Comparison of ENCODE assay signal across 28 cellular contexts in the genomic region with DNA sequence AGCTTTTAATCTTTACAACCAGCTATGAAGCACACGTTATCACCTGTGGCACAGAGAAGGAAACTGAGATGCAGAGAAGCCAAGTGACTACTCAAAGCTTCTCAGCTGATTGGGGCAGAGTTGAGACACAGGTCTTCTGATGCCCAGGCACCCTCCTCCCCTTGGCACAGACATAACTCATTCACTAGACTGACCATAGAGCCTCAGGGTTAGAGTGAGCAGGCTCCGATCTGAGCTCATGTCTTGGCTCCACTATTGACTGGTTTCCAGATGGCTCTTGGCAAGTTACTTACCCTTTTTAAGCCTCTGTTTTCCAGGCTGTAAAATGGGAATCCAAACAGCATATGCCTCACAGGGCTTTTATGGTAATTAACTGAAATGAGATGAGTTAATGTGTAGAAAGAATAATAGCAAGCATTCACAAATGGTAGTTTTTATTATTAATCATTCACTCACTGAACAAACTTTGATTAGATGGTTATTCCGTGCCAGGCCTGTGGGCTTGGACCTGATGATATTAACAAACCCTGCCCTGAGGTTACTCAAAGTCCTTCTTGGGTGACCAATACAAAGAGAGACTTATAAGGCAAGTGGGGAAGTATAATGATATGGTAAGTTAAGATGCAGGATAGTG.
"Had no signal": no experiment of that assay in that cellular context is flagged by ENCODE, and none has a peak within 500 bp of the region (broad histone marks: within the 10 kb centered on the region; RNA-seq: fewer than 3 reads in every experiment).

No MANE protein-coding gene starts in this region.

- H3K4me1 ChIP-seq: ascending aorta, breast epithelium, colonic mucosa had no signal

- H3K27ac ChIP-seq: ascending aorta, breast epithelium, cardiac muscle cell, colonic mucosa, epithelial cell of prostate, esophagus squamous epithelium, WERI-Rb-1 had no signal

- H3K36me3 ChIP-seq: ascending aorta, breast epithelium, cardiac muscle cell, colonic mucosa, esophagus squamous epithelium, WERI-Rb-1 had no signal

- H3K27ac Mint-ChIP-seq: activated B cell treated with CpG ODN at 0.5 μM for 24 hours; activated CD4-positive, alpha-beta memory T cell treated with anti-CD3 and anti-CD28 coated beads for 36 hours; activated CD4-positive, alpha-beta T cell treated with anti-CD3 and anti-CD28 coated beads, Interleukin-2, amount 10 ng/mL, durations not matched to agents 24 days and 14 days; activated CD8-positive, alpha-beta memory T cell treated with anti-CD3 and anti-CD28 coated beads, Interleukin-2, amount 10 ng/mL, durations not matched to agents 7 days and 5 days; activated CD8-positive, alpha-beta T cell treated with anti-CD3 and anti-CD28 coated beads, Interleukin-2, amount 10 ng/mL, durations not matched to agents 7 days and 5 days; activated naive CD4-positive, alpha-beta T cell treated with anti-CD3 and anti-CD28 coated beads, Interleukin-2, amount 10 ng/mL, durations not matched to agents 7 days and 5 days; activated naive CD4-positive, alpha-beta T cell treated with anti-CD3 and anti-CD28 coated beads, Interleukin-2, amount 50 U/mL, for 72 hours; activated naive CD8-positive, alpha-beta T cell treated with anti-CD3 and anti-CD28 coated beads, Interleukin-2, amount 10 ng/mL, durations not matched to agents 7 days and 5 days; brain; T-helper 1 cell treated with Interleukin-12 subunit alpha and Interleukin-12 subunit beta and Interleukin-4 antibody, amounts not matched to agents 30 μg/mL and 1 μg/mL, for 36 hours had no signal

- ATAC-seq: activated CD4-positive, CD25-positive, alpha-beta regulatory T cell treated with anti-CD3 and anti-CD28 coated beads, Interleukin-2, amount 50 U/mL, for 24 hours; activated CD8-positive, alpha-beta memory T cell treated with anti-CD3 and anti-CD28 coated beads, Interleukin-2, amount 10 ng/mL, durations not matched to agents 7 days and 5 days; activated CD8-positive, alpha-beta T cell treated with anti-CD3 and anti-CD28 coated beads, Interleukin-2, amount 10 ng/mL, durations not matched to agents 7 days and 5 days; activated naive CD4-positive, alpha-beta T cell treated with anti-CD3 and anti-CD28 coated beads, Interleukin-2, amount 50 U/mL, for 72 hours had no signal

- H3K4me1 Mint-ChIP-seq: activated B cell treated with CpG ODN at 0.5 μM for 24 hours; activated CD4-positive, alpha-beta T cell treated with anti-CD3 and anti-CD28 coated beads, Interleukin-2, amount 10 ng/mL, durations not matched to agents 24 days and 14 days; activated CD8-positive, alpha-beta memory T cell treated with anti-CD3 and anti-CD28 coated beads, Interleukin-2, amount 10 ng/mL, durations not matched to agents 7 days and 5 days; activated naive CD4-positive, alpha-beta T cell treated with anti-CD3 and anti-CD28 coated beads, Interleukin-2, amount 10 ng/mL, durations not matched to agents 7 days and 5 days; activated naive CD8-positive, alpha-beta T cell treated with anti-CD3 and anti-CD28 coated beads, Interleukin-2, amount 10 ng/mL, durations not matched to agents 7 days and 5 days had no signal

- DNase-seq: activated B cell treated with CpG ODN at 0.5 μM for 24 hours; activated CD4-positive, alpha-beta memory T cell treated with anti-CD3 and anti-CD28 coated beads for 36 hours; activated CD4-positive, alpha-beta T cell treated with anti-CD3 and anti-CD28 coated beads, Interleukin-2, amount 10 ng/mL, durations not matched to agents 24 days and 14 days; activated CD8-positive, alpha-beta memory T cell treated with anti-CD3 and anti-CD28 coated beads, Interleukin-2, amount 10 ng/mL, durations not matched to agents 7 days and 5 days; activated CD8-positive, alpha-beta memory T cell treated with anti-CD3 and anti-CD28 coated beads, Interleukin-2, amount 50 U/mL, for 4 hours; activated CD8-positive, alpha-beta T cell treated with anti-CD3 and anti-CD28 coated beads, Interleukin-2, amount 10 ng/mL, durations not matched to agents 7 days and 5 days; activated gamma-delta T cell; activated naive CD4-positive, alpha-beta T cell; activated naive CD4-positive, alpha-beta T cell treated with anti-CD3 and anti-CD28 coated beads, Interleukin-2, amount 10 ng/mL, durations not matched to agents 7 days and 5 days; activated naive CD8-positive, alpha-beta T cell treated with anti-CD3 and anti-CD28 coated beads, Interleukin-2, amount 10 ng/mL, durations not matched to agents 7 days and 5 days; activated T-cell treated with anti-CD3 and anti-CD28 coated beads, Interleukin-2, amount 50 U/mL, for 1 hour; activated T-cell treated with anti-CD3 and anti-CD28 coated beads, Interleukin-2, amount 50 U/mL, for 48 hours; central memory CD4-positive, alpha-beta T cell; cerebellar nuclear complex; colonic mucosa; effector CD8-positive, alpha-beta T cell; esophagus squamous epithelium; head of caudate nucleus; T-helper 9 cell; WERI-Rb-1 had no signal

- H3K9me3 ChIP-seq: ascending aorta, breast epithelium, colonic mucosa, esophagus squamous epithelium had no signal

- H3K9me3 Mint-ChIP-seq: activated B cell treated with CpG ODN at 0.5 μM for 24 hours; activated CD4-positive, alpha-beta memory T cell treated with anti-CD3 and anti-CD28 coated beads for 36 hours; activated CD4-positive, alpha-beta T cell treated with anti-CD3 and anti-CD28 coated beads, Interleukin-2, amount 10 ng/mL, durations not matched to agents 24 days and 14 days; activated naive CD4-positive, alpha-beta T cell treated with anti-CD3 and anti-CD28 coated beads, Interleukin-2, amount 10 ng/mL, durations not matched to agents 7 days and 5 days; activated naive CD4-positive, alpha-beta T cell treated with anti-CD3 and anti-CD28 coated beads, Interleukin-2, amount 50 U/mL, for 72 hours; activated naive CD8-positive, alpha-beta T cell treated with anti-CD3 and anti-CD28 coated beads, Interleukin-2, amount 10 ng/mL, durations not matched to agents 7 days and 5 days; T-helper 1 cell treated with Interleukin-12 subunit alpha and Interleukin-12 subunit beta and Interleukin-4 antibody, amounts not matched to agents 30 μg/mL and 1 μg/mL, for 36 hours had no signal

- H3K36me3 Mint-ChIP-seq: activated CD4-positive, alpha-beta memory T cell treated with anti-CD3 and anti-CD28 coated beads for 36 hours; activated CD8-positive, alpha-beta memory T cell treated with anti-CD3 and anti-CD28 coated beads, Interleukin-2, amount 10 ng/mL, durations not matched to agents 7 days and 5 days; activated naive CD4-positive, alpha-beta T cell treated with anti-CD3 and anti-CD28 coated beads, Interleukin-2, amount 10 ng/mL, durations not matched to agents 7 days and 5 days; activated naive CD4-positive, alpha-beta T cell treated with anti-CD3 and anti-CD28 coated beads, Interleukin-2, amount 50 U/mL, for 72 hours; activated naive CD8-positive, alpha-beta T cell treated with anti-CD3 and anti-CD28 coated beads, Interleukin-2, amount 10 ng/mL, durations not matched to agents 7 days and 5 days; brain had no signal

- H3K4me3 ChIP-seq: ascending aorta, breast epithelium, cardiac muscle cell, colonic mucosa, esophagus squamous epithelium had no signal

- H3K4me3 Mint-ChIP-seq: activated B cell treated with CpG ODN at 0.5 μM for 24 hours; activated CD4-positive, alpha-beta memory T cell treated with anti-CD3 and anti-CD28 coated beads for 36 hours; activated CD4-positive, alpha-beta T cell treated with anti-CD3 and anti-CD28 coated beads, Interleukin-2, amount 10 ng/mL, durations not matched to agents 24 days and 14 days; activated CD8-positive, alpha-beta memory T cell treated with anti-CD3 and anti-CD28 coated beads, Interleukin-2, amount 10 ng/mL, durations not matched to agents 7 days and 5 days; activated CD8-positive, alpha-beta T cell treated with anti-CD3 and anti-CD28 coated beads, Interleukin-2, amount 10 ng/mL, durations not matched to agents 7 days and 5 days; activated naive CD4-positive, alpha-beta T cell treated with anti-CD3 and anti-CD28 coated beads, Interleukin-2, amount 10 ng/mL, durations not matched to agents 7 days and 5 days; activated naive CD8-positive, alpha-beta T cell treated with anti-CD3 and anti-CD28 coated beads, Interleukin-2, amount 10 ng/mL, durations not matched to agents 7 days and 5 days; brain; T-helper 1 cell treated with Interleukin-12 subunit alpha and Interleukin-12 subunit beta and Interleukin-4 antibody, amounts not matched to agents 30 μg/mL and 1 μg/mL, for 36 hours had no signal

- H3K27me3 ChIP-seq: ascending aorta, cardiac muscle cell, colonic mucosa had no signal
